In genomic region chr16:86631441-86631840, GRCh38 we compare ENCODE assay signal across 1 cellular context.
TF ChIP-seq lines count a peak whose summit lies in the region.

No MANE protein-coding gene starts in this region.

TF ChIP-seq in HepG2, 621 proteins besides CTCF, POLR2A, EP300 and RAD21 (continued from another document):
- TF ChIP-seq ZNF710 (CRISPR knock-in tag; IDR thresholded peaks at IDR 0.05; ENCODE audit: borderline replicate concordance), result no peak
- no peak for TF ChIP-seq KIAA2018 (CRISPR knock-in tag; IDR thresholded peaks at IDR 0.05; ENCODE audit: borderline replicate concordance)
- no peak for TF ChIP-seq HMGXB4 (CRISPR knock-in tag; IDR thresholded peaks at IDR 0.05; ENCODE audit: borderline replicate concordance in 1 of 2, low read depth in 1 of 2)
- no peak for TF ChIP-seq SP1 (IDR thresholded peaks at IDR 0.05)
- no peak for TF ChIP-seq SP1 (CRISPR knock-in tag; IDR thresholded peaks at IDR 0.05)
- no peak for TF ChIP-seq RFXAP (CRISPR knock-in tag; IDR thresholded peaks at IDR 0.05; ENCODE audit: borderline replicate concordance)
- no peak for TF ChIP-seq RFX5 (IDR thresholded peaks at IDR 0.05; ENCODE audit: low read depth, low read length)
- no peak for TF ChIP-seq SP140L (CRISPR knock-in tag; IDR thresholded peaks at IDR 0.05; ENCODE audit: borderline replicate concordance)
- TF ChIP-seq MIER3 (CRISPR knock-in tag; IDR thresholded peaks at IDR 0.05; ENCODE audit: borderline replicate concordance), result no peak
- TF ChIP-seq TBX3 (IDR thresholded peaks at IDR 0.05; ENCODE audit: borderline replicate concordance), result no peak
- TF ChIP-seq NCOA5 (CRISPR knock-in tag; IDR thresholded peaks at IDR 0.05), result no peak
- no peak for TF ChIP-seq ZNF512 (CRISPR knock-in tag; IDR thresholded peaks at IDR 0.05)
- no peak for TF ChIP-seq ZFP41 (CRISPR knock-in tag; IDR thresholded peaks at IDR 0.05; ENCODE audit: borderline replicate concordance)
